In the genomic region with DNA sequence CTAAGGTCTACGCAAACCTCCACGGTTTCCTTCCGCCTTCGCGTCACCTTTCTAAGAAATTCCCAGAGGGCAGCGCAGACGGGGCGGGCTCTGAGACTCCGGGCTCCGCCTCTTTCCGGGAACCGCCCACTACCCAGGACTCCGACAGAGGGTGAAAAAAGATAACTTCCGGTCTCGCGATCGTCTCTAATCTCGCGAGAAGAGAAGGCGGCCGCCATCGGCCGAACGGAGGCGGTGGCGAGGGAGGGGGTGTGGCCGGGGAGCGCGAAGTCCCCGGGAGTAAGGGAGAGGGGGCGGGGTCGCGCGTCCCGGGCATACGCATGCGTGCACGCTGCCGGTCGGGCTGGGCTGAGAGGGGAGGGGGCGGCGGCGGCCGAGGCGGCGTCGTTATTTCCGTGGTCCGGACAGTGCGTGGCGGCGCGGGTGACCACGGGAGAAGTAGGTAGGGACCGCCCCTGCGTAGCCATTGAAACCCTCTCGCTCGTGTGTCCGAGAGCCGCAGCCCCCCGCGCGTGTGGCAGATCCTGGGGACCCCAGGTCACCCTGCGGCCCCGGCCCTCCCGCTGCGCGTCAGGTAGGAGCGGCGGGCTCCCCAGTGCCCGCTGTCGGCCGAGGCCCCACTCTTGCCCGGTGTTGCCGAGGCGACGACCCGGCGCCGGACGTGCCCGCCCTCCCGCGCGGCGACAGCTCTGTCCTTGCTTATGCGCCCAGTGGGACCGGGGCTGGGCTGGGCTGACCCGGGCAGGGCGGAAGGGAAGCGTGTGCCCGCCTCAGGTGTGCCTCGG, we compare ENCODE assay signal across 1 cellular context.
TF ChIP-seq lines count a peak whose summit lies in the region.

A gene (plus strand): TSS at position 315 of the 785 bp plus-strand sequence. CDS start 1,014 bp downstream, outside the sequence.

TF ChIP-seq in HEK293, 187 proteins besides CTCF, POLR2A, EP300 and RAD21 (continued from another document and continues in another):
- TF ChIP-seq, protein P1, sequence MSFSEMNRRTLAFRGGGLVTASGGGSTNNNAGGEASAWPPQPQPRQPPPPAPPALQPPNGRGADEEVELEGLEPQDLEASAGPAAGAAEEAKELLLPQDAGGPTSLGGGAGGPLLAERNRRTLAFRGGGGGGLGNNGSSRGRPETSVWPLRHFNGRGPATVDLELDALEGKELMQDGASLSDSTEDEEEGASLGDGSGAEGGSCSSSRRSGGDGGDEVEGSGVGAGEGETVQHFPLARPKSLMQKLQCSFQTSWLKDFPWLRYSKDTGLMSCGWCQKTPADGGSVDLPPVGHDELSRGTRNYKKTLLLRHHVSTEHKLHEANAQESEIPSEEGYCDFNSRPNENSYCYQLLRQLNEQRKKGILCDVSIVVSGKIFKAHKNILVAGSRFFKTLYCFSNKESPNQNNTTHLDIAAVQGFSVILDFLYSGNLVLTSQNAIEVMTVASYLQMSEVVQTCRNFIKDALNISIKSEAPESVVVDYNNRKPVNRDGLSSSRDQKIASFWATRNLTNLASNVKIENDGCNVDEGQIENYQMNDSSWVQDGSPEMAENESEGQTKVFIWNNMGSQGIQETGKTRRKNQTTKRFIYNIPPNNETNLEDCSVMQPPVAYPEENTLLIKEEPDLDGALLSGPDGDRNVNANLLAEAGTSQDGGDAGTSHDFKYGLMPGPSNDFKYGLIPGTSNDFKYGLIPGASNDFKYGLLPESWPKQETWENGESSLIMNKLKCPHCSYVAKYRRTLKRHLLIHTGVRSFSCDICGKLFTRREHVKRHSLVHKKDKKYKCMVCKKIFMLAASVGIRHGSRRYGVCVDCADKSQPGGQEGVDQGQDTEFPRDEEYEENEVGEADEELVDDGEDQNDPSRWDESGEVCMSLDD (tag by site-specific recombination; IDR thresholded peaks at IDR 0.05), result peak; percentile 34; the same call in 1 of the 2 replicates
- TF ChIP-seq ZNF600 (tag by site-specific recombination; IDR thresholded peaks at IDR 0.05), result peak; percentile 69; the same call in 1 of the 2 replicates
- TF ChIP-seq ZBTB48 (tag by site-specific recombination; IDR thresholded peaks at IDR 0.05), result peak; percentile 65; the same call in 1 of the 2 replicates
- TF ChIP-seq ZNF37A (tag by site-specific recombination; IDR thresholded peaks at IDR 0.05), result no peak
- no peak for TF ChIP-seq ZNF701 (tag by site-specific recombination; IDR thresholded peaks at IDR 0.05)
- TF ChIP-seq, protein P2, sequence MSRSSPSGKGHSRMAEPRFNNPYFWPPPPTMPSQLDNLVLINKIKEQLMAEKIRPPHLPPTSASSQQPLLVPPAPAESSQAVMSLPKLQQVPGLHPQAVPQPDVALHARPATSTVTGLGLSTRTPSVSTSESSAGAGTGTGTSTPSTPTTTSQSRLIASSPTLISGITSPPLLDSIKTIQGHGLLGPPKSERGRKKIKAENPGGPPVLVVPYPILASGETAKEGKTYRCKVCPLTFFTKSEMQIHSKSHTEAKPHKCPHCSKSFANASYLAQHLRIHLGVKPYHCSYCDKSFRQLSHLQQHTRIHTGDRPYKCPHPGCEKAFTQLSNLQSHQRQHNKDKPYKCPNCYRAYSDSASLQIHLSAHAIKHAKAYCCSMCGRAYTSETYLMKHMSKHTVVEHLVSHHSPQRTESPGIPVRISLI (tag by site-specific recombination; IDR thresholded peaks at IDR 0.05), result peak; percentile 91
- peak; percentile 53; the same call in 1 of the 2 replicates for TF ChIP-seq BCL11B (tag by site-specific recombination; IDR thresholded peaks at IDR 0.05; ENCODE audit: low read depth)
- peak; percentile 22; the same call in 1 of the 2 replicates for TF ChIP-seq ZNF596 (tag by site-specific recombination; IDR thresholded peaks at IDR 0.05)
- TF ChIP-seq ZNF211 (tag by site-specific recombination; IDR thresholded peaks at IDR 0.05; ENCODE audit: low read depth), result no peak
- TF ChIP-seq ZSCAN16 (tag by site-specific recombination; IDR thresholded peaks at IDR 0.05), result 0 out of 2 replicates have a peak, but pooled peaks have one; percentile 13
- peak; percentile 32; the same call in 1 of the 2 replicates for TF ChIP-seq ZNF324 (tag by site-specific recombination; IDR thresholded peaks at IDR 0.05)
- TF ChIP-seq ZNF394 (tag by site-specific recombination; IDR thresholded peaks at IDR 0.05; ENCODE audit: borderline replicate concordance), result no peak
- peak; percentile 95 for TF ChIP-seq KLF8 (tag by site-specific recombination; IDR thresholded peaks at IDR 0.05)
- 0 out of 2 replicates have a peak, but pooled peaks have one; percentile 29 for TF ChIP-seq ZNF366 (tag by site-specific recombination; conservative IDR thresholded peaks at IDR 0.05)
- TF ChIP-seq ZNF610 (tag by site-specific recombination; IDR thresholded peaks at IDR 0.05; ENCODE audit: borderline replicate concordance), result peak; percentile 48; the same call in 1 of the 2 replicates
- no peak for TF ChIP-seq SETDB1 (IDR thresholded peaks at IDR 0.05; ENCODE audit: insufficient read length, low read length)
- peak; percentile 96 for TF ChIP-seq SP3 (tag by site-specific recombination; IDR thresholded peaks at IDR 0.05)
- TF ChIP-seq, protein P3, sequence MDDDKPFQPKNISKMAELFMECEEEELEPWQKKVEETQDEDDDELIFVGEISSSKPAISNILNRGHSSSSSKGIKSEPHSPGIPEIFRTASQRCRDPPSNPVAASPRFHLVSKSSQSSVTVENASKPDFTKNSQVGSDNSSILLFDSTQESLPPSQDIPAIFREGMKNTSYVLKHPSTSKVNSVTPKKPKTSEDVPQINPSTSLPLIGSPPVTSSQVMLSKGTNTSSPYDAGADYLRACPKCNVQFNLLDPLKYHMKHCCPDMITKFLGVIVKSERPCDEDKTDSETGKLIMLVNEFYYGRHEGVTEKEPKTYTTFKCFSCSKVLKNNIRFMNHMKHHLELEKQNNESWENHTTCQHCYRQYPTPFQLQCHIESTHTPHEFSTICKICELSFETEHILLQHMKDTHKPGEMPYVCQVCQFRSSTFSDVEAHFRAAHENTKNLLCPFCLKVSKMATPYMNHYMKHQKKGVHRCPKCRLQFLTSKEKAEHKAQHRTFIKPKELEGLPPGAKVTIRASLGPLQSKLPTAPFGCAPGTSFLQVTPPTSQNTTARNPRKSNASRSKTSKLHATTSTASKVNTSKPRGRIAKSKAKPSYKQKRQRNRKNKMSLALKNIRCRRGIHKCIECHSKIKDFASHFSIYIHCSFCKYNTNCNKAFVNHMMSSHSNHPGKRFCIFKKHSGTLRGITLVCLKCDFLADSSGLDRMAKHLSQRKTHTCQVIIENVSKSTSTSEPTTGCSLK (tag by site-specific recombination; IDR thresholded peaks at IDR 0.05), result no peak
- TF ChIP-seq ZIC2 (tag by site-specific recombination; IDR thresholded peaks at IDR 0.05), result peak; percentile 51; the same call in 1 of the 2 replicates
- TF ChIP-seq, protein P4, sequence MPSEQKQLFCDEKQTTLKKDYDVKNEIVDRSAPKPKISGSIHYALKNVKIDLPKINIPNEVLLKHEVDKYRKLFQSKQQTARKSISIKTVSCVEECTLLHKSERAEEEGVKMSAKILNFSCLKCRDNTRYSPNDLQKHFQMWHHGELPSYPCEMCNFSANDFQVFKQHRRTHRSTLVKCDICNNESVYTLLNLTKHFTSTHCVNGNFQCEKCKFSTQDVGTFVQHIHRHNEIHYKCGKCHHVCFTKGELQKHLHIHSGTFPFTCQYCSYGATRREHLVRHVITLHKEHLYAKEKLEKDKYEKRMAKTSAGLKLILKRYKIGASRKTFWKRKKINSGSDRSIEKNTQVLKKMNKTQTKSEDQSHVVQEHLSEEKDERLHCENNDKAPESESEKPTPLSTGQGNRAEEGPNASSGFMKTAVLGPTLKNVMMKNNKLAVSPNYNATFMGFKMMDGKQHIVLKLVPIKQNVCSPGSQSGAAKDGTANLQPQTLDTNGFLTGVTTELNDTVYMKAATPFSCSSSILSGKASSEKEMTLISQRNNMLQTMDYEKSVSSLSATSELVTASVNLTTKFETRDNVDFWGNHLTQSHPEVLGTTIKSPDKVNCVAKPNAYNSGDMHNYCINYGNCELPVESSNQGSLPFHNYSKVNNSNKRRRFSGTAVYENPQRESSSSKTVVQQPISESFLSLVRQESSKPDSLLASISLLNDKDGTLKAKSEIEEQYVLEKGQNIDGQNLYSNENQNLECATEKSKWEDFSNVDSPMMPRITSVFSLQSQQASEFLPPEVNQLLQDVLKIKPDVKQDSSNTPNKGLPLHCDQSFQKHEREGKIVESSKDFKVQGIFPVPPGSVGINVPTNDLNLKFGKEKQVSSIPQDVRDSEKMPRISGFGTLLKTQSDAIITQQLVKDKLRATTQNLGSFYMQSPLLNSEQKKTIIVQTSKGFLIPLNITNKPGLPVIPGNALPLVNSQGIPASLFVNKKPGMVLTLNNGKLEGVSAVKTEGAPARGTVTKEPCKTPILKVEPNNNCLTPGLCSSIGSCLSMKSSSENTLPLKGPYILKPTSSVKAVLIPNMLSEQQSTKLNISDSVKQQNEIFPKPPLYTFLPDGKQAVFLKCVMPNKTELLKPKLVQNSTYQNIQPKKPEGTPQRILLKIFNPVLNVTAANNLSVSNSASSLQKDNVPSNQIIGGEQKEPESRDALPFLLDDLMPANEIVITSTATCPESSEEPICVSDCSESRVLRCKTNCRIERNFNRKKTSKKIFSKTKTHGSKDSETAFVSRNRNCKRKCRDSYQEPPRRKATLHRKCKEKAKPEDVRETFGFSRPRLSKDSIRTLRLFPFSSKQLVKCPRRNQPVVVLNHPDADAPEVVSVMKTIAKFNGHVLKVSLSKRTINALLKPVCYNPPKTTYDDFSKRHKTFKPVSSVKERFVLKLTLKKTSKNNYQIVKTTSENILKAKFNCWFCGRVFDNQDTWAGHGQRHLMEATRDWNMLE (tag by site-specific recombination; conservative IDR thresholded peaks at IDR 0.05; ENCODE audit: low read depth), result peak; percentile 90
- peak; percentile 80 for TF ChIP-seq YY2 (tag by site-specific recombination; IDR thresholded peaks at IDR 0.05)
- peak; percentile 85 for TF ChIP-seq ZNF629 (tag by site-specific recombination; IDR thresholded peaks at IDR 0.05)
- TF ChIP-seq, protein P5, sequence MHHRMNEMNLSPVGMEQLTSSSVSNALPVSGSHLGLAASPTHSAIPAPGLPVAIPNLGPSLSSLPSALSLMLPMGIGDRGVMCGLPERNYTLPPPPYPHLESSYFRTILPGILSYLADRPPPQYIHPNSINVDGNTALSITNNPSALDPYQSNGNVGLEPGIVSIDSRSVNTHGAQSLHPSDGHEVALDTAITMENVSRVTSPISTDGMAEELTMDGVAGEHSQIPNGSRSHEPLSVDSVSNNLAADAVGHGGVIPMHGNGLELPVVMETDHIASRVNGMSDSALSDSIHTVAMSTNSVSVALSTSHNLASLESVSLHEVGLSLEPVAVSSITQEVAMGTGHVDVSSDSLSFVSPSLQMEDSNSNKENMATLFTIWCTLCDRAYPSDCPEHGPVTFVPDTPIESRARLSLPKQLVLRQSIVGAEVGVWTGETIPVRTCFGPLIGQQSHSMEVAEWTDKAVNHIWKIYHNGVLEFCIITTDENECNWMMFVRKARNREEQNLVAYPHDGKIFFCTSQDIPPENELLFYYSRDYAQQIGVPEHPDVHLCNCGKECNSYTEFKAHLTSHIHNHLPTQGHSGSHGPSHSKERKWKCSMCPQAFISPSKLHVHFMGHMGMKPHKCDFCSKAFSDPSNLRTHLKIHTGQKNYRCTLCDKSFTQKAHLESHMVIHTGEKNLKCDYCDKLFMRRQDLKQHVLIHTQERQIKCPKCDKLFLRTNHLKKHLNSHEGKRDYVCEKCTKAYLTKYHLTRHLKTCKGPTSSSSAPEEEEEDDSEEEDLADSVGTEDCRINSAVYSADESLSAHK (tag by site-specific recombination; IDR thresholded peaks at IDR 0.05), result 0 out of 2 replicates have a peak, but pooled peaks have one; percentile 52
- no peak for TF ChIP-seq MEIS1 (CRISPR knock-in tag; IDR thresholded peaks at IDR 0.05; ENCODE audit: borderline replicate concordance)
- TF ChIP-seq ZNF214 (tag by site-specific recombination; IDR thresholded peaks at IDR 0.05; ENCODE audit: borderline replicate concordance), result no peak
- peak; percentile 83 for TF ChIP-seq ZFHX2 (tag by site-specific recombination; conservative IDR thresholded peaks at IDR 0.05)
- TF ChIP-seq ZBTB17 (tag by site-specific recombination; IDR thresholded peaks at IDR 0.05), result peak; percentile 62
- no peak for TF ChIP-seq ZNF843 (tag by site-specific recombination; IDR thresholded peaks at IDR 0.05)
- TF ChIP-seq ZEB2 (tag by site-specific recombination; IDR thresholded peaks at IDR 0.05), result peak; percentile 89
- 0 out of 2 replicates have a peak, but pooled peaks have one; percentile 6 for TF ChIP-seq TRIM28 (IDR thresholded peaks at IDR 0.05; ENCODE audit: borderline replicate concordance, low read length)
- TF ChIP-seq ZNF530 (tag by site-specific recombination; IDR thresholded peaks at IDR 0.05; ENCODE audit: low read depth), result no peak
- TF ChIP-seq ZNF391 (tag by site-specific recombination; IDR thresholded peaks at IDR 0.05; ENCODE audit: borderline replicate concordance, low read depth), result peak; percentile 43; the same call in 1 of the 2 replicates
- no peak for TF ChIP-seq HOXC10 (CRISPR knock-in tag; IDR thresholded peaks at IDR 0.05)
- TF ChIP-seq, protein P6, sequence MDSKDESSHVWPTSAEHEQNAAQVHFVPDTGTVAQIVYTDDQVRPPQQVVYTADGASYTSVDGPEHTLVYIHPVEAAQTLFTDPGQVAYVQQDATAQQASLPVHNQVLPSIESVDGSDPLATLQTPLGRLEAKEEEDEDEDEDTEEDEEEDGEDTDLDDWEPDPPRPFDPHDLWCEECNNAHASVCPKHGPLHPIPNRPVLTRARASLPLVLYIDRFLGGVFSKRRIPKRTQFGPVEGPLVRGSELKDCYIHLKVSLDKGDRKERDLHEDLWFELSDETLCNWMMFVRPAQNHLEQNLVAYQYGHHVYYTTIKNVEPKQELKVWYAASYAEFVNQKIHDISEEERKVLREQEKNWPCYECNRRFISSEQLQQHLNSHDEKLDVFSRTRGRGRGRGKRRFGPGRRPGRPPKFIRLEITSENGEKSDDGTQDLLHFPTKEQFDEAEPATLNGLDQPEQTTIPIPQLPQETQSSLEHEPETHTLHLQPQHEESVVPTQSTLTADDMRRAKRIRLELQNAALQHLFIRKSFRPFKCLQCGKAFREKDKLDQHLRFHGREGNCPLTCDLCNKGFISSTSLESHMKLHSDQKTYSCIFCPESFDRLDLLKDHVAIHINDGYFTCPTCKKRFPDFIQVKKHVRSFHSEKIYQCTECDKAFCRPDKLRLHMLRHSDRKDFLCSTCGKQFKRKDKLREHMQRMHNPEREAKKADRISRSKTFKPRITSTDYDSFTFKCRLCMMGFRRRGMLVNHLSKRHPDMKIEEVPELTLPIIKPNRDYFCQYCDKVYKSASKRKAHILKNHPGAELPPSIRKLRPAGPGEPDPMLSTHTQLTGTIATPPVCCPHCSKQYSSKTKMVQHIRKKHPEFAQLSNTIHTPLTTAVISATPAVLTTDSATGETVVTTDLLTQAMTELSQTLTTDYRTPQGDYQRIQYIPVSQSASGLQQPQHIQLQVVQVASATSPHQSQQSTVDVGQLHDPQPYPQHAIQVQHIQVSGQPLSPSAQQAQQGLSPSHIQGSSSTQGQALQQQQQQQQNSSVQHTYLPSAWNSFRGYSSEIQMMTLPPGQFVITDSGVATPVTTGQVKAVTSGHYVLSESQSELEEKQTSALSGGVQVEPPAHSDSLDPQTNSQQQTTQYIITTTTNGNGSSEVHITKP (tag by site-specific recombination; IDR thresholded peaks at IDR 0.05), result peak; percentile 68
- TF ChIP-seq ZFP69B (tag by site-specific recombination; IDR thresholded peaks at IDR 0.05), result 0 out of 2 replicates have a peak, but pooled peaks have one; percentile 40
